Comparison of ENCODE assay signal across 20 cellular contexts in the genomic region with DNA sequence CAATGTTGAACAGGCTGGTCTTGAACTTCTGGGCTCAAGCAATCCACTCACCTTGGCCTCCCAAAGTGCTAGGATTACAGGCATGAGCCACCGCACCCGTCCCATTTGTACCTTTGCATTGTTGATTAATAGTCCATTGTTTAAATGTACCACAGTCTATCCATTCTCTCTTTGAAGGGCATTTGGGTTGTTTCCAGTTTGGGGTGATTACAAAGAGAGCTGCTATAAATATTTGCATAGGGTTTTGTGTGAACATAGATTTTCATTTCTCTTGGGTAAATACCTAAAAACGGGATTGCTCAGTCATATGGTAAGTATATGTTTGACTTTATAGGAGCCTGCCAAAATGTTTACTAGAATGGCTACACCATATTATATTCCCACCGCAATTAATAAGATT. TPM values are rescaled to one million over a fixed set of nuclear protein-coding genes. Genes with fewer than 3 reads are reported as not detected.
DNase-seq lines count a peak whose midpoint lies in the region; ATAC-seq and TF ChIP-seq lines count a peak whose summit lies in the region.
"Had no signal": no experiment of that assay in that cellular context is flagged by ENCODE, and none has a peak within 500 bp of the region (broad histone marks: within the 10 kb centered on the region; RNA-seq: fewer than 3 reads in every experiment).

No MANE protein-coding gene starts in this region.

- TF ChIP-seq EP300 in Ishikawa (IDR thresholded peaks at IDR 0.05; ENCODE audit: borderline replicate concordance) = no peak

- DNase-seq in NCI-H2029 (lab: John Stamatoyannopoulos, UW) (peak; percentile 46), NCI-H2029 treated with DMSO at 0.1 percent for 48 hours (lab: John Stamatoyannopoulos, UW) (no peak), SHP77 treated with DMSO at 0.1 percent for 48 hours (lab: John Stamatoyannopoulos, UW) (no peak)
- no peak for DNase-seq in activated CD4-positive, alpha-beta T cell treated with anti-CD3 and anti-CD28 coated beads for 1 hour
- DNase-seq: CD8-positive, alpha-beta memory T cell; DMS 273 treated with DMSO at 0.1 percent for 48 hours; DMS79; EL; GDM1; GM23248; H7; NCI-H1105; NCI-H1436 treated with DMSO at 0.1 percent for 48 hours; NCI-H187 treated with DMSO at 0.1 percent for 48 hours; NCI-H446 treated with DMSO at 0.1 percent for 48 hours; SJCRH30 had no signal

- no peak for TF ChIP-seq RAD21 in Ishikawa (IDR thresholded peaks at IDR 0.05; ENCODE audit: low read depth)

- ATAC-seq in GM19351 (IDR thresholded peaks at IDR 0.05; ENCODE audit: unreplicated experiment) (peak; percentile 68), esophagus mucosa (peak; percentile 67)
- ATAC-seq: SK-N-SH treated with all-trans-retinoic acid at 6 μM for 48 hours had no signal

TF ChIP-seq in Ishikawa, 13 proteins besides CTCF, POLR2A, EP300 and RAD21:
- TF ChIP-seq TCF12 (IDR thresholded peaks at IDR 0.05; ENCODE audit: low read depth) = no peak
- TF ChIP-seq NFIC (IDR thresholded peaks at IDR 0.05) = peak; percentile 35; the same call in 1 of the 2 replicates
- no peak for TF ChIP-seq YY1 (IDR thresholded peaks at IDR 0.05; ENCODE audit: low read depth)
- TF ChIP-seq, protein P1, sequence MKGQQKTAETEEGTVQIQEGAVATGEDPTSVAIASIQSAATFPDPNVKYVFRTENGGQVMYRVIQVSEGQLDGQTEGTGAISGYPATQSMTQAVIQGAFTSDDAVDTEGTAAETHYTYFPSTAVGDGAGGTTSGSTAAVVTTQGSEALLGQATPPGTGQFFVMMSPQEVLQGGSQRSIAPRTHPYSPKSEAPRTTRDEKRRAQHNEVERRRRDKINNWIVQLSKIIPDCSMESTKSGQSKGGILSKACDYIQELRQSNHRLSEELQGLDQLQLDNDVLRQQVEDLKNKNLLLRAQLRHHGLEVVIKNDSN (IDR thresholded peaks at IDR 0.05) = no peak

RNA-seq across cellular contexts. Expression of gene PTPRG, which starts 13.7 kb away (rescaled TPM):
- 9.2 TPM for total RNA-seq in esophagus mucosa
- total RNA-seq: CD8-positive, alpha-beta memory T cell had no signal
